In the genomic region with DNA sequence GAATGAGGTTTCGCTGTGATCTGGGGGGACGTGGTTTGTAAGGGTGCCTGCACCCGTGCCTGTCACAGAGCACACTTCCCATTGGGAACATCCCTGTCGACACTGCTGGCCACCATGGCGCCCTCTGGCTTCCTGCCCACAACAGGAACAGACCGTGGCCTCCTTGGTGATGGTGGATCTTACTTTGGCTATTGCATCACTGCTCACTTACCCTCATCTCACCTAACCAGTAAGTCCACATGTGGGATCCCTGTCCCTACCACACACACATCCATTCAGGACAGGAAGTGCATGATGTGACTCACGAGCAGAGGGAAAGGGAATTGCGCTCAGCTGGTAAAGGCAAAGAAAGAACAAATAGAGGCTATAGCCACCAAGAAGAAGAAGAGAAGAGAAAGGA, we compare ENCODE assay signal across 1 cellular context.
TF ChIP-seq lines count a peak whose summit lies in the region.

No MANE protein-coding gene starts in this region.

TF ChIP-seq in IMR-90, 13 proteins besides CTCF, POLR2A, EP300 and RAD21:
- TF ChIP-seq SMC3 (IDR thresholded peaks at IDR 0.05; ENCODE audit: low read depth, low read length) (no peak), CEBPB (IDR thresholded peaks at IDR 0.05; ENCODE audit: low read depth, low read length) (peak; percentile 74)
TF ChIP-seq in IMR-90: peak in this region for 1.
